ENCODE assay signal across 8 cellular contexts in genomic region chr4:87896020-87896621, GRCh38.
DNase-seq lines count a peak whose midpoint lies in the region; ATAC-seq and TF ChIP-seq lines count a peak whose summit lies in the region.

No MANE protein-coding gene starts in this region.

- H4K20me1 ChIP-seq in GM23338 (replicated peaks; ENCODE audit: insufficient read depth): no peaks in the 10 kb centered on the region

- no peaks in the 10 kb centered on the region for H3K9me2 ChIP-seq in GM23338 (ENCODE audit: insufficient read depth)

- H3K9me3 ChIP-seq in neuronal stem cell (replicated peaks in 1 of 2; ENCODE audit: control insufficient read depth in 2 of 2, insufficient read depth in 1 of 2, low read depth in 1 of 2, low read length in 2 of 2): no peaks in the 10 kb centered on the region

- no peaks in the 10 kb centered on the region for H3K27me3 Mint-ChIP-seq in GM23338 (ENCODE audit: insufficient read depth, low read depth, poor library complexity)
- peaks cover 9 to 11% of the 10 kb centered on the region in 2 donors for H3K27me3 Mint-ChIP-seq in effector memory CD8-positive, alpha-beta T cell

- H3K79me2 ChIP-seq in GM23338 (replicated peaks; ENCODE audit: insufficient read depth): no peaks in the 10 kb centered on the region

- H3K4me3 ChIP-seq in GM23338 (no peak overlapping the region), neuronal stem cell (ENCODE audit: low read length in 2 of 2) (no peak overlapping the region)

- no peak overlapping the region for H3K23ac ChIP-seq in neuronal stem cell (ENCODE audit: low read depth, low read length, poor library complexity)

- peak overlapping the region; percentile 75 for H3K27ac ChIP-seq in GM23338 (ENCODE audit: low read depth)
- H3K27ac ChIP-seq in neuronal stem cell (replicated peaks; ENCODE audit: low read length): no peak overlapping the region

- peak; percentile 64 for DNase-seq in GM23338 (ENCODE audit: low spot score)
- peak; percentile 31 for DNase-seq in OCI-M1 (lab: John Stamatoyannopoulos, UW)
- DNase-seq in effector memory CD8-positive, alpha-beta T cell: no peak
- no peak for DNase-seq in neuronal stem cell (ENCODE audit: low spot score)
- no peak for DNase-seq in NCI-H510A treated with DMSO at 0.1 percent for 48 hours (lab: John Stamatoyannopoulos, UW)
- no peak for DNase-seq in DMS79 (lab: John Stamatoyannopoulos, UW)

- H3K36me3 Mint-ChIP-seq in GM23338 (ENCODE audit: low read depth): peaks cover 25% of the 10 kb centered on the region
- H3K36me3 Mint-ChIP-seq in effector memory CD8-positive, alpha-beta T cell (ENCODE audit: insufficient read depth): no peaks in the 10 kb centered on the region

- H2AFZ ChIP-seq in GM23338: no peak overlapping the region
- H2AFZ ChIP-seq in neuronal stem cell (ENCODE audit: low read length): peak overlapping the region; percentile 72

- no peak overlapping the region for H3K4ac ChIP-seq in neuronal stem cell (ENCODE audit: low read length)

- peak in 1 of 2 experiments; percentile 8; a peak in 1 of 4 replicates for TF ChIP-seq CTCF in GM23338 (conservative IDR thresholded peaks at IDR 0.05; ENCODE audit: low read depth in 2 of 2)

- H3K4me1 ChIP-seq in GM23338 (ENCODE audit: insufficient read depth): peaks cover 8% of the 10 kb centered on the region; the same call in 1 of the 2 replicates
- H3K4me1 ChIP-seq in neuronal stem cell (ENCODE audit: control insufficient read depth in 2 of 2, insufficient read depth in 1 of 2, low read depth in 1 of 2, low read length in 2 of 2): peaks cover 0 to 4% of the 10 kb centered on the region in 2 donors

- no peak overlapping the region for H2AK5ac ChIP-seq in neuronal stem cell (ENCODE audit: low read depth, low read length)

- H3F3A ChIP-seq in GM23338 (replicated peaks; ENCODE audit: low read depth): no peaks in the 10 kb centered on the region; the same call in 1 of the 2 replicates

- H3K18ac ChIP-seq in neuronal stem cell (ENCODE audit: low read length): no peak overlapping the region

- peaks cover 3% of the 10 kb centered on the region for H3K36me3 ChIP-seq in GM23338 (ENCODE audit: insufficient read depth)
- H3K36me3 ChIP-seq in neuronal stem cell (replicated peaks in 1 of 2; ENCODE audit: control insufficient read depth in 2 of 2, insufficient read depth in 2 of 2, low read length in 2 of 2): no peaks in the 10 kb centered on the region

- no peak overlapping the region for H4K8ac ChIP-seq in neuronal stem cell (ENCODE audit: low read depth, low read length)

- H3K79me1 ChIP-seq in neuronal stem cell (ENCODE audit: low read depth, low read length): no peaks in the 10 kb centered on the region

- H3K14ac ChIP-seq in neuronal stem cell (ENCODE audit: low read length): no peak overlapping the region

- 0 out of 3 replicates have a peak overlapping the region, but pooled peaks have one; percentile 13 for H3K4me3 Mint-ChIP-seq in GM23338
- H3K4me3 Mint-ChIP-seq in effector memory CD8-positive, alpha-beta T cell: no peak overlapping the region

- H3K27ac Mint-ChIP-seq in GM23338: peak overlapping the region; percentile 64
- H3K27ac Mint-ChIP-seq in effector memory CD8-positive, alpha-beta T cell: peak overlapping the region; percentile 9 to 50

- H3K9ac ChIP-seq in neuronal stem cell (ENCODE audit: low read depth, low read length, poor library complexity): no peak overlapping the region

- H2BK120ac ChIP-seq in neuronal stem cell (ENCODE audit: low read depth, low read length): no peak overlapping the region

- no peak overlapping the region for H2BK12ac ChIP-seq in neuronal stem cell (ENCODE audit: low read length)

- peaks cover 17% of the 10 kb centered on the region for H3K9me3 Mint-ChIP-seq in GM23338
- peaks cover 0 to 2% of the 10 kb centered on the region in 2 donors for H3K9me3 Mint-ChIP-seq in effector memory CD8-positive, alpha-beta T cell

- no peak overlapping the region for H2BK5ac ChIP-seq in neuronal stem cell (ENCODE audit: low read length)

- H4K91ac ChIP-seq in neuronal stem cell (ENCODE audit: low read depth, low read length, poor library complexity): no peak overlapping the region

- peak overlapping the region; percentile 16 for H3K4me2 ChIP-seq in GM23338
- no peak overlapping the region for H3K4me2 ChIP-seq in neuronal stem cell (ENCODE audit: insufficient read depth, low read length, poor library complexity, severe bottlenecking)

- no peak overlapping the region for H2BK15ac ChIP-seq in neuronal stem cell (ENCODE audit: low read length)

- ATAC-seq in GM23338 (peak; percentile 89), HG03039 (IDR thresholded peaks at IDR 0.05; ENCODE audit: unreplicated experiment) (no peak), GM19351 (IDR thresholded peaks at IDR 0.05; ENCODE audit: unreplicated experiment) (no peak)
- peak; percentile 69 for ATAC-seq in effector memory CD8-positive, alpha-beta T cell (replicated peaks)

- H3K4me1 Mint-ChIP-seq in GM23338: peaks cover 20% of the 10 kb centered on the region
- peaks cover 0 to 14% of the 10 kb centered on the region in 2 donors for H3K4me1 Mint-ChIP-seq in effector memory CD8-positive, alpha-beta T cell (ENCODE audit: low read depth in 2 of 2)

- no peaks in the 10 kb centered on the region for H3K27me3 ChIP-seq in GM23338 (ENCODE audit: insufficient read depth)
- no peaks in the 10 kb centered on the region for H3K27me3 ChIP-seq in neuronal stem cell (ENCODE audit: control insufficient read depth in 3 of 3, insufficient read depth in 3 of 3, low read depth in 1 of 3, low read length in 3 of 3)

- no CpG with 5 or more reads among the region's 7 CpGs for WGBS in neuronal stem cell (ENCODE audit: extremely low coverage in 2 of 2, insufficient read length in 2 of 2, insufficient replicate concordance in 1 of 2), 2 donors

TF ChIP-seq in GM23338, 12 proteins besides CTCF, POLR2A, EP300 and RAD21 (continues in another document):
- TF ChIP-seq STAT1 (IDR thresholded peaks at IDR 0.05; ENCODE audit: unreplicated experiment) (no peak), NANOG (IDR thresholded peaks at IDR 0.05; ENCODE audit: borderline replicate concordance) (no peak), POLR2AphosphoS5 (IDR thresholded peaks at IDR 0.05; ENCODE audit: low read depth) (no peak), REST (IDR thresholded peaks at IDR 0.05; ENCODE audit: unreplicated experiment) (no peak), EZH2phosphoT487 (IDR thresholded peaks at IDR 0.05; ENCODE audit: unreplicated experiment) (no peak), JUNB (IDR thresholded peaks at IDR 0.05; ENCODE audit: unreplicated experiment) (no peak)
- TF ChIP-seq, protein P1, sequence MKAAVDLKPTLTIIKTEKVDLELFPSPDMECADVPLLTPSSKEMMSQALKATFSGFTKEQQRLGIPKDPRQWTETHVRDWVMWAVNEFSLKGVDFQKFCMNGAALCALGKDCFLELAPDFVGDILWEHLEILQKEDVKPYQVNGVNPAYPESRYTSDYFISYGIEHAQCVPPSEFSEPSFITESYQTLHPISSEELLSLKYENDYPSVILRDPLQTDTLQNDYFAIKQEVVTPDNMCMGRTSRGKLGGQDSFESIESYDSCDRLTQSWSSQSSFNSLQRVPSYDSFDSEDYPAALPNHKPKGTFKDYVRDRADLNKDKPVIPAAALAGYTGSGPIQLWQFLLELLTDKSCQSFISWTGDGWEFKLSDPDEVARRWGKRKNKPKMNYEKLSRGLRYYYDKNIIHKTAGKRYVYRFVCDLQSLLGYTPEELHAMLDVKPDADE (IDR thresholded peaks at IDR 0.05): 0 out of 2 replicates have a peak, but pooled peaks have one; percentile 21

Comparison
In these comparisons a context has a peak if more than half of its experiments do, and no peak if none do; other contexts are left out.
1. ATAC-seq: peak in GM23338 (single experiment) and effector memory CD8-positive, alpha-beta T cell (single experiment); none in HG03039 (single experiment) and GM19351 (single experiment).
2. DNase-seq: peak in GM23338 (single experiment) and OCI-M1 (single experiment); none in effector memory CD8-positive, alpha-beta T cell (0 of 3), neuronal stem cell (single experiment), NCI-H510A treated with DMSO at 0.1 percent for 48 hours (single experiment) and DMS79 (single experiment).